In genomic region chr13:57140235-57140968, GRCh38 we compare ENCODE assay signal across 5 cellular contexts. TPM values are rescaled to one million over a fixed set of nuclear protein-coding genes. Genes with fewer than 3 reads are reported as not detected.
"Had no signal": no experiment of that assay in that cellular context is flagged by ENCODE, and none has a peak within 500 bp of the region (broad histone marks: within the 10 kb centered on the region; RNA-seq: fewer than 3 reads in every experiment).

Gene PRR20A (plus strand): TSS chr13:57140918. CDS start chr13:57141305, 387 bp downstream.

RNA-seq across cellular contexts. Expression of gene PRR20A, which starts in this region (rescaled TPM):
- total RNA-seq: HepG2, HT-29, HT1080, IMR-90, K562 had no signal
